In the genomic region with DNA sequence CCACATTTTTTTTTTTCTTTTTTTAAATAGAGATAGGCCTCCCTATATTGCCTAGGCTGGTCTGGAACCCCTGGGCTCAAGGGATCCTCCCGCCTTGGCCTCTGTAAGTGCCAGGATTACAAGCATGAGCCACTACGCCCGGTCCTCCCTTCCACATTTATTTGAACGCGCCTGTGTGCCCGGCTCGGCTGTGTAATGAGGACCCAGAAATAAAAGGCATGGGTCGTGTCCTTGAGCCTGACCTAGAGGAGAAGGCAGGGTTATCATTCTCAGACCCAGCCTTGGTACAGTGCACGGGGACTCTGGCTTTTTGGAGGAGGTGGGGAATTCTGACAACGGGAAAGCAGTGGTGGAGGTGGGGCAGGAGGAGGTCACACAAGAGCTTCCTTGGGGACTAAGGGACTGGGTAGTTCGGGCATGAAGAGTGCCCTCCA, we compare ENCODE assay signal across 8 cellular contexts.
A peak's percentile ranks its signal among the peaks of the same experiment; 100 is the strongest.
DNase-seq lines count a peak whose midpoint lies in the region; ATAC-seq and TF ChIP-seq lines count a peak whose summit lies in the region.

No MANE protein-coding gene starts in this region.

- H3K36me3 ChIP-seq in BLaER1: peaks cover 36% of the 10 kb centered on the region

- peaks cover 33% of the 10 kb centered on the region for H3K9me3 ChIP-seq in BLaER1

- peak overlapping the region; percentile 92 for H3K9ac ChIP-seq in BLaER1

- H3K27ac ChIP-seq in BLaER1 (peak overlapping the region; percentile 89), VCaP (peak overlapping the region; percentile 63; the same call in 1 of the 2 replicates)

- no peak for TF ChIP-seq CTCF in HFF-Myc (IDR thresholded peaks at IDR 0.05; ENCODE audit: low read depth, low read length, missing control alignments)
- no peak for TF ChIP-seq CTCF in VCaP (conservative IDR thresholded peaks at IDR 0.05)

- H3K4me1 ChIP-seq in BLaER1: peaks cover 22% of the 10 kb centered on the region

- H3K4me3 Mint-ChIP-seq in stimulated activated naive CD8-positive, alpha-beta T cell treated with anti-CD3 and anti-CD28 coated beads, Interleukin-15, amount 100 ng/mL, for 72 hours: peak overlapping the region; percentile 98 to 99

- H3K4me3 ChIP-seq in BLaER1 (peak overlapping the region; percentile 94), HFF-Myc (replicated peaks; ENCODE audit: low read depth, low read length) (peak overlapping the region; percentile 89), iPS-11a (ENCODE audit: low read depth, low read length) (peak overlapping the region; percentile 94)

- no peaks in the 10 kb centered on the region for H3K27me3 ChIP-seq in BLaER1

- DNase-seq in HFF-Myc (ENCODE audit: extremely low read depth, low read depth): no peak
- no peak for DNase-seq in stimulated activated naive CD8-positive, alpha-beta T cell treated with anti-CD3 and anti-CD28 coated beads, Interleukin-15, amount 100 ng/mL, for 72 hours
- no peak for DNase-seq in NCI-H526 treated with DMSO at 0.1 percent for 48 hours (lab: John Stamatoyannopoulos, UW)

- no peak for ATAC-seq in stimulated activated naive CD8-positive, alpha-beta T cell treated with anti-CD3 and anti-CD28 coated beads, Interleukin-15, amount 100 ng/mL, for 72 hours
- no peak for ATAC-seq in GM19324 (IDR thresholded peaks at IDR 0.05; ENCODE audit: low FRiP score, unreplicated experiment)
- ATAC-seq in HG03196 (IDR thresholded peaks at IDR 0.05; ENCODE audit: unreplicated experiment): no peak

- H3K4me2 ChIP-seq in BLaER1: peak overlapping the region; percentile 91

- H3K4me1 Mint-ChIP-seq in stimulated activated naive CD8-positive, alpha-beta T cell treated with anti-CD3 and anti-CD28 coated beads, Interleukin-15, amount 100 ng/mL, for 72 hours: peaks cover 13% of the 10 kb centered on the region

- peak overlapping the region; percentile 91 to 99 for H3K27ac Mint-ChIP-seq in stimulated activated naive CD8-positive, alpha-beta T cell treated with anti-CD3 and anti-CD28 coated beads, Interleukin-15, amount 100 ng/mL, for 72 hours

- H3K9me3 Mint-ChIP-seq in stimulated activated naive CD8-positive, alpha-beta T cell treated with anti-CD3 and anti-CD28 coated beads, Interleukin-15, amount 100 ng/mL, for 72 hours: no peaks in the 10 kb centered on the region

- no peaks in the 10 kb centered on the region for H3K27me3 Mint-ChIP-seq in stimulated activated naive CD8-positive, alpha-beta T cell treated with anti-CD3 and anti-CD28 coated beads, Interleukin-15, amount 100 ng/mL, for 72 hours

- no peaks in the 10 kb centered on the region for H4K20me1 ChIP-seq in BLaER1
